1 cellular context compared by ENCODE assay signal in the genomic region with DNA sequence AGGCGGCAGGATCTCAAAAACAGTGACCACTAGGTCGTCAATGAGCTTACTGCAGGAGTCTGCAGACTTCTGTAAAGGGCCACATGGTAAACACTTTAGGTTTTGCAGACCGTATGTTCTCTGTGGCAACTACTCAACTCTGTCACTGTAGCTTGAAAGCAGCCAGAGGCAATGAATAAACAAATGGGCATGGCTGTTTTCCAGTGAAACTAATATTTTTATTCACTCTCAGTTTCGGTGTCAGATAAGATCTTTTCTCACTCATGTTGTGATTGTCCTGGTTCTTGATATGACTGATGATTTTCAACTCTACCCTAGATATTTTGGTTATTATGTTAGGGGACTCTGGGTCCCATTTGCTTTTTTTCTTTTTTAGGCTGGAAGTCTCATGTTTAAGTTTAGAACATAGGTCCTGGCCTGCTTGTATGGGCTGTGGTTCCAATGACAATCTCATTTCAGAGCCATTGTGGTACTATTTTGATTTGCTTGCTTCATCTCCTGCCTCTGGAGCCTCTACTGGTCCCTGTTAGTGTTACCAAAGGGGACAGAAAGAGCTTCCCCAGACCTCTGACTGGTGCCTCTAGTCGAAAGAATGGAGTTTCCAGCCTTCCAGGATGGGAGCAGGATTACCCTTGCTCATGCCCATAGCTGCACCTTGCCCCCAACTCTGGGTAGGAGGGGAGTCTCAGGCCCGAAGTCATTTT.
TF ChIP-seq lines count a peak whose summit lies in the region.

No MANE protein-coding gene starts in this region.

TF ChIP-seq in WTC11, 78 proteins besides CTCF, POLR2A, EP300 and RAD21 (continued from another document):
- TF ChIP-seq SMAD4 (CRISPR knock-in tag; IDR thresholded peaks at IDR 0.05) (no peak), GTF2I (CRISPR knock-in tag; conservative IDR thresholded peaks at IDR 0.05) (no peak)
